8 cellular contexts compared by ENCODE assay signal in the genomic region with DNA sequence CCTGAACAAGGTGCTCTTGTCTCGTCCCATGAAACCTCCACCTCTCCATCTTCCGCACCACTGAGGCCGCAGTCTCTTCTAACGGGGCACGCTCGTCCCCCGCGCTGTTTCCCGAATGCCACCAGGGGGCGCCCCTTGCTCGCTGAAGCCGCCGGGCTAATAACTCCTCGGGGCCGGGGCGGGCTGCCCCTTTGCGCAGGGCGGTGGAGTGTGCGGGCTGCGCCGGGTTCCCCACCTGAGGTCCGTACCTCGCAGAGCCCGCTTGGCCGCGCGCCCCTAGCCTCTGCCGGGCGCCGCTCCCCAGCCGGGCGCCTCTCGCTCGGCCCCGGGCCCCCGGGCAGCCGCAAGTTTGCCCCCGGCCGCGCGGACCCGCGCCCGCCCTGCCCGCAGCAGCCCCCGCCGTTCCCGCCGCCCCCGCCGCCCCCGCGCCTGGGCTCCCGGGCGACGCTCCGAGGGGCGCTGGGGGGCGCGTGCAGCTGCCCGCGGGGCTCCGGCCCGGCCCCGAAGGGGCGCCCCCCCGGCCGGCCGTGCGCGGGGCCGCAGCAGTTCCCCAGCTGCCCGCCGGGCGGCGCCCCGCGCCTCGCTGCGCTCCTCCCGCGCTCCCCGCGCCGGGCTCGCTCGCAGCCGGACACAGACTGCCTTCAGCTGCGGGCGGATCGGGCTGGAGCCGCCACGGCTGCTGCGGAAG. TPM values are rescaled to one million over a fixed set of nuclear protein-coding genes. Genes with fewer than 3 reads are reported as not detected.
DNase-seq lines count a peak whose midpoint lies in the region; ATAC-seq and TF ChIP-seq lines count a peak whose summit lies in the region.

A gene with protein sequence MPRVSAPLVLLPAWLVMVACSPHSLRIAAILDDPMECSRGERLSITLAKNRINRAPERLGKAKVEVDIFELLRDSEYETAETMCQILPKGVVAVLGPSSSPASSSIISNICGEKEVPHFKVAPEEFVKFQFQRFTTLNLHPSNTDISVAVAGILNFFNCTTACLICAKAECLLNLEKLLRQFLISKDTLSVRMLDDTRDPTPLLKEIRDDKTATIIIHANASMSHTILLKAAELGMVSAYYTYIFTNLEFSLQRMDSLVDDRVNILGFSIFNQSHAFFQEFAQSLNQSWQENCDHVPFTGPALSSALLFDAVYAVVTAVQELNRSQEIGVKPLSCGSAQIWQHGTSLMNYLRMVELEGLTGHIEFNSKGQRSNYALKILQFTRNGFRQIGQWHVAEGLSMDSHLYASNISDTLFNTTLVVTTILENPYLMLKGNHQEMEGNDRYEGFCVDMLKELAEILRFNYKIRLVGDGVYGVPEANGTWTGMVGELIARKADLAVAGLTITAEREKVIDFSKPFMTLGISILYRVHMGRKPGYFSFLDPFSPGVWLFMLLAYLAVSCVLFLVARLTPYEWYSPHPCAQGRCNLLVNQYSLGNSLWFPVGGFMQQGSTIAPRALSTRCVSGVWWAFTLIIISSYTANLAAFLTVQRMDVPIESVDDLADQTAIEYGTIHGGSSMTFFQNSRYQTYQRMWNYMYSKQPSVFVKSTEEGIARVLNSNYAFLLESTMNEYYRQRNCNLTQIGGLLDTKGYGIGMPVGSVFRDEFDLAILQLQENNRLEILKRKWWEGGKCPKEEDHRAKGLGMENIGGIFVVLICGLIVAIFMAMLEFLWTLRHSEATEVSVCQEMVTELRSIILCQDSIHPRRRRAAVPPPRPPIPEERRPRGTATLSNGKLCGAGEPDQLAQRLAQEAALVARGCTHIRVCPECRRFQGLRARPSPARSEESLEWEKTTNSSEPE (plus strand): TSS at position 633 of the 688 bp plus-strand sequence. CDS start 148,571 bp downstream, outside the sequence.

- peaks cover 0 to 5% (median 2%) of the 10 kb centered on the region in 4 donors for H3K4me1 ChIP-seq in Peyer's patch

- peaks cover 0 to 8% of the 10 kb centered on the region in 2 donors for H3K27me3 ChIP-seq in Peyer's patch

- H3K4me3 ChIP-seq in Peyer's patch (peak within 1 kb of the TSS in 3 of 4 donors; percentile 50 to 65 (median 54)), fibroblast of pulmonary artery (replicated peaks; ENCODE audit: low read depth, low read length) (peak within 1 kb of the TSS; percentile 37)

- no peak for TF ChIP-seq POLR2A in Peyer's patch (IDR thresholded peaks at IDR 0.05)

- H3K9me3 Mint-ChIP-seq in IgD-negative memory B cell (no peaks in the 10 kb centered on the region), neural crest cell (no peaks in the 10 kb centered on the region)

- H3K36me3 Mint-ChIP-seq in IgD-negative memory B cell, result no peaks in the 10 kb centered on the region
- H3K36me3 Mint-ChIP-seq in neural crest cell (ENCODE audit: low read depth), result no peaks in the 10 kb centered on the region

- no peaks in the 10 kb centered on the region for H3K9me3 ChIP-seq in Peyer's patch

- TF ChIP-seq CTCF in Peyer's patch (IDR thresholded peaks at IDR 0.05), result peak; percentile 54 to 92 (median 90)
- peak; percentile 77 for TF ChIP-seq CTCF in fibroblast of pulmonary artery (IDR thresholded peaks at IDR 0.05; ENCODE audit: low read length, missing control alignments)
- peak; percentile 93 for TF ChIP-seq CTCF in neural crest cell (conservative IDR thresholded peaks at IDR 0.05)

- H3K4me3 Mint-ChIP-seq in IgD-negative memory B cell, result peak within 1 kb of the TSS in 3 of 4 donors; percentile 47 to 67 (median 58)
- peak within 1 kb of the TSS; percentile 66 for H3K4me3 Mint-ChIP-seq in neural crest cell

- DNase-seq in DMS 273 (lab: John Stamatoyannopoulos, UW; ENCODE audit: unreplicated experiment), result peak; percentile 88
- DNase-seq in Peyer's patch, result peak; percentile 57 to 89 (median 86)
- peak; percentile 53 for DNase-seq in activated T-helper 1 cell treated with Interleukin-2 at 50 U/mL for 16 hours (ENCODE audit: low read depth)
- peak; percentile 72 for DNase-seq in fibroblast of pulmonary artery (ENCODE audit: low read depth)
- DNase-seq in neural crest cell (ENCODE audit: low read depth, low spot score), result peak; percentile 95
- DNase-seq in stimulated activated naive CD8-positive, alpha-beta T cell treated with anti-CD3 and anti-CD28 coated beads, Interleukin-15, Interleukin-2, amounts not matched to agents 100 U/mL and 50 U/mL, for 24 hours, result peak; percentile 87

- ATAC-seq in GM21528 (IDR thresholded peaks at IDR 0.05; ENCODE audit: low FRiP score, unreplicated experiment), result peak; percentile 92
- ATAC-seq in stimulated activated naive CD8-positive, alpha-beta T cell treated with anti-CD3 and anti-CD28 coated beads, Interleukin-15, Interleukin-2, amounts not matched to agents 100 U/mL and 50 U/mL, for 24 hours, result peak; percentile 91

- H3K27ac ChIP-seq in Peyer's patch, result no peak within 1 kb of the TSS

- H3K27ac Mint-ChIP-seq in IgD-negative memory B cell (no peak within 1 kb of the TSS), neural crest cell (ENCODE audit: unreplicated experiment) (no peak within 1 kb of the TSS)

- H3K4me1 Mint-ChIP-seq in IgD-negative memory B cell (peaks cover 0 to 4% (median 3%) of the 10 kb centered on the region in 3 donors), neural crest cell (peaks cover 6% of the 10 kb centered on the region)

- no peaks in the 10 kb centered on the region for H3K36me3 ChIP-seq in Peyer's patch

- H3K27me3 Mint-ChIP-seq in IgD-negative memory B cell (peaks cover 42% of the 10 kb centered on the region), neural crest cell (ENCODE audit: low read depth) (peaks cover 77% of the 10 kb centered on the region)

RNA-seq across cellular contexts. Expression of the gene that starts here (rescaled TPM):
- not detected for polyA plus RNA-seq in IgD-negative memory B cell
- total RNA-seq in Peyer's patch (1 to 10 TPM in 1 of 4 donors, under 1 TPM in 1, not detected in 2; 0.40 to 2.5 TPM), neural crest cell (0.86 and 0.89 TPM in 2 replicates)

Comparison
In these comparisons a context has a peak if more than half of its experiments do, and no peak if none do; other contexts are left out.
1. Peak in DNase-seq in neural crest cell; RNA of the gene not detected or under 1 TPM.